ENCODE assay signal across 27 cellular contexts in the genomic region with DNA sequence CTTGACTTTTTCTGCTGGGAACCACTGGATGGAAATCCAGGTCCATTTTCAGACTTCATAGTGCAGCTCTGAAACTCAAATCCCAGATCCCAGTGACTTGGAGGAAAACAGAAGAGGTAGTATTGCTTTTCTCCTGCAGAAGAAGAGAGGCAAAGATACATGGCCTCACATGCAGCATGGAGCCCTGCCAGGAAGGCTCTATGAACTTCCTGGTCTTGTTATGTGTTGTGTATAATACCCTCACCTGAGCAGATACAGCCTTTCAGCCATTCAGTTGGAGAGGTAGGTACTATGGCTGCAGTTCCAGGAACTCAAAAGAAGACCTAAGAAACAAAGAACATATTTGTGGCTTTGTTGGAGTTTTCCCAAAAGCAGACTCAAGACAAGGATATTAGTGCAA.
"Had no signal": no experiment of that assay in that cellular context is flagged by ENCODE, and none has a peak within 500 bp of the region (broad histone marks: within the 10 kb centered on the region; RNA-seq: fewer than 3 reads in every experiment).

No MANE protein-coding gene starts in this region.

- H3K27ac ChIP-seq: coronary artery, esophagus muscularis mucosa, foreskin keratinocyte, gastroesophageal sphincter, heart left ventricle, left ventricle myocardium inferior, lower lobe of right lung, neural progenitor cell, prostate gland, right atrium auricular region, testis, tibial artery, upper lobe of left lung had no signal

- DNase-seq: dermis blood vessel endothelial cell; effector memory CD4-positive, alpha-beta T cell; foreskin keratinocyte; heart left ventricle; hippocampal formation; left cardiac atrium; left ventricle myocardium inferior; lower lobe of right lung; naive B cell; stimulated activated CD4-positive, alpha-beta T cell treated with anti-CD3 and anti-CD28 coated beads, Interleukin-2, amount 100 ng/mL, for 24 hours; stimulated activated CD4-positive, alpha-beta T cell treated with anti-CD3 and anti-CD28 coated beads, Interleukin-4, amount 100 ng/mL, for 24 hours; stimulated activated naive CD4-positive, alpha-beta T cell treated with Interleukin-2 at 50 U/mL for 16 hours; substantia nigra; testis; tibial artery; upper lobe of left lung had no signal

- H2AFZ ChIP-seq: neural progenitor cell had no signal

- FAIRE-seq: endothelial cell of umbilical vein, islet of Langerhans had no signal

- H3K36me3 ChIP-seq: esophagus muscularis mucosa, gastroesophageal sphincter, heart left ventricle, left ventricle myocardium inferior, lower lobe of right lung, neural progenitor cell, prostate gland, right atrium auricular region, tibial artery, upper lobe of left lung had no signal

- H3K9ac ChIP-seq: neural progenitor cell had no signal

- H3K4me3 ChIP-seq: coronary artery, esophagus muscularis mucosa, gastroesophageal sphincter, heart left ventricle, left ventricle myocardium inferior, lower lobe of right lung, neural progenitor cell, prostate gland, right atrium auricular region, testis, tibial artery, upper lobe of left lung had no signal

- H3K9me3 ChIP-seq: esophagus muscularis mucosa, gastroesophageal sphincter, heart left ventricle, left ventricle myocardium inferior, lower lobe of right lung, prostate gland, right atrium auricular region, testis, tibial artery, upper lobe of left lung had no signal

- H3K4me2 ChIP-seq: neural progenitor cell had no signal

- H3K4me1 ChIP-seq: esophagus muscularis mucosa, foreskin keratinocyte, gastroesophageal sphincter, heart left ventricle, left ventricle myocardium inferior, lower lobe of right lung, neural progenitor cell, prostate gland, right atrium auricular region, testis, tibial artery, upper lobe of left lung had no signal

- ATAC-seq: foreskin keratinocyte; gastroesophageal sphincter; heart left ventricle; left cardiac atrium; lower lobe of right lung; natural killer cell treated with Interleukin-12 subunit alpha and Interleukin-12 subunit beta and Interleukin-15 and Interleukin-18, amount 100 ng/mL, for 72 hours; sciatic nerve; stimulated activated effector memory CD8-positive, alpha-beta T cell treated with anti-CD3 and anti-CD28 coated beads, Interleukin-12 subunit alpha, Interleukin-12 subunit beta, amount 100 ng/mL, for 72 hours had no signal

- H3K27me3 ChIP-seq: esophagus muscularis mucosa, gastroesophageal sphincter, heart left ventricle, neural progenitor cell, right atrium auricular region, testis, tibial artery, upper lobe of left lung had no signal
